In the genomic region with DNA sequence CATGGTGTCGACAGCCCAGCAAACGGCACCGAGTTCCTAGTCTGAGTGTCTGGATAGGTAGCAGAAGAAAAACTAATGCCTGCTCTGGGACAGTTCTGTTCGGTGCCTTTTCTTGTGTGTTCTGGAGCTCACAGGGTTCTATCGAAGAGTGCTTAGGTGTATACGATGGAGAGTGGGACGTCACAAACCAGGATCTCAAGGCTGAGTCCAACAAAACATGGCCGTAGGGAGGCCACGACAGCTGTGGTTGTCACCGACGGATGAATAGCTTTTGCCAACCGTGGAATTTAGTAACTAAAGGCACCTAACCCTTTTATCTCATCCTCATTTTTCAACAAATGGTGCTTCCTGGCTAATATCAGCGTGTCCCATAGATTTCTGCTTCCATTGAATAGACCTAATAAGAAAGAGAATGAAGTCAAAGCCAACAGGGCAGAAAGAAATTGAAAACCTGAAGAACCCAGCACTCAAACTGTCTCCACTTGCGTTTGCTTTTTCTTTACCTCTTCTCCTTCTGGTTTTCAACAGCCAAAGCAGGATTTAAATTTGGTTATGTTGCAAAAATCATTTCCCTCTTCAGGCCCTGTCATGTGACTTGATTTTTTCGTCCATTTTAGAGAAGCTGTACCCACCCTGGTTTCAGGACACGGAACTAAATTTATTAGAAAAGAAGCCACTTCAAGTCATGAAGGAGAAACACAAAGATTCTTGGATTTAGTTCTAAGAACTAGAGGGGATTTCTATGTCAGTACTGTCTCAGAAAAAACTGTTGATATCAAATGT, we compare ENCODE assay signal across 1 cellular context.
TF ChIP-seq lines count a peak whose summit lies in the region.

No MANE protein-coding gene starts in this region.

TF ChIP-seq in K562, 482 proteins besides CTCF, POLR2A, EP300 and RAD21 (continued from another document and continues in another):
- TF ChIP-seq, protein P1, sequence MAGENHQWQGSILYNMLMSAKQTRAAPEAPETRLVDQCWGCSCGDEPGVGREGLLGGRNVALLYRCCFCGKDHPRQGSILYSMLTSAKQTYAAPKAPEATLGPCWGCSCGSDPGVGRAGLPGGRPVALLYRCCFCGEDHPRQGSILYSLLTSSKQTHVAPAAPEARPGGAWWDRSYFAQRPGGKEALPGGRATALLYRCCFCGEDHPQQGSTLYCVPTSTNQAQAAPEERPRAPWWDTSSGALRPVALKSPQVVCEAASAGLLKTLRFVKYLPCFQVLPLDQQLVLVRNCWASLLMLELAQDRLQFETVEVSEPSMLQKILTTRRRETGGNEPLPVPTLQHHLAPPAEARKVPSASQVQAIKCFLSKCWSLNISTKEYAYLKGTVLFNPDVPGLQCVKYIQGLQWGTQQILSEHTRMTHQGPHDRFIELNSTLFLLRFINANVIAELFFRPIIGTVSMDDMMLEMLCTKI (IDR thresholded peaks at IDR 0.05; ENCODE audit: partially characterized antibody), result no peak
- TF ChIP-seq, protein P2, sequence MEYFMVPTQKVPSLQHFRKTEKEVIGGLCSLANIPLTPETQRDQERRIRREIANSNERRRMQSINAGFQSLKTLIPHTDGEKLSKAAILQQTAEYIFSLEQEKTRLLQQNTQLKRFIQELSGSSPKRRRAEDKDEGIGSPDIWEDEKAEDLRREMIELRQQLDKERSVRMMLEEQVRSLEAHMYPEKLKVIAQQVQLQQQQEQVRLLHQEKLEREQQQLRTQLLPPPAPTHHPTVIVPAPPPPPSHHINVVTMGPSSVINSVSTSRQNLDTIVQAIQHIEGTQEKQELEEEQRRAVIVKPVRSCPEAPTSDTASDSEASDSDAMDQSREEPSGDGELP (CRISPR knock-in tag; IDR thresholded peaks at IDR 0.05; ENCODE audit: borderline replicate concordance), result no peak
- TF ChIP-seq PRMT5 (CRISPR knock-in tag; IDR thresholded peaks at IDR 0.05) (peak; percentile 93), GATAD2B (IDR thresholded peaks at IDR 0.05; ENCODE audit: borderline replicate concordance) (no peak), ZSCAN32 (CRISPR knock-in tag; IDR thresholded peaks at IDR 0.05) (0 out of 2 replicates have a peak, but pooled peaks have one; percentile 32), NCOA1 (IDR thresholded peaks at IDR 0.05; ENCODE audit: low read depth) (peak; percentile 13), POU5F1 (IDR thresholded peaks at IDR 0.05; ENCODE audit: borderline replicate concordance, low read depth, low read length, partially characterized antibody) (no peak), GTF2A2 (tag; IDR thresholded peaks at IDR 0.05) (no peak), MTA2 (IDR thresholded peaks at IDR 0.05; ENCODE audit: low read depth) (no peak), ZNF174 (CRISPR knock-in tag; IDR thresholded peaks at IDR 0.05) (no peak), MAZ (CRISPR knock-in tag; conservative IDR thresholded peaks at IDR 0.05 in 1 of 2, IDR thresholded peaks at IDR 0.05 in 1 of 2) (0 out of 4 replicates have a peak, but pooled peaks of 1 of the 2 experiments have one; percentile 5), HDGF (IDR thresholded peaks at IDR 0.05) (no peak), ZNF311 (CRISPR knock-in tag; IDR thresholded peaks at IDR 0.05) (0 out of 2 replicates have a peak, but pooled peaks have one; percentile 53), HEY1 (CRISPR knock-in tag; IDR thresholded peaks at IDR 0.05; ENCODE audit: borderline replicate concordance) (no peak), RNF2 (IDR thresholded peaks at IDR 0.05) (no peak), ZNF354B (CRISPR knock-in tag; IDR thresholded peaks at IDR 0.05) (no peak), BRF1 (IDR thresholded peaks at IDR 0.05; ENCODE audit: borderline replicate concordance, extremely low read depth, insufficient read length) (no peak), BDP1 (IDR thresholded peaks at IDR 0.05; ENCODE audit: insufficient read depth, insufficient read length) (no peak), MTF1 (CRISPR knock-in tag; IDR thresholded peaks at IDR 0.05; ENCODE audit: borderline replicate concordance) (no peak), YY1 (IDR thresholded peaks at IDR 0.05; ENCODE audit: borderline replicate concordance in 1 of 3, control insufficient read depth in 1 of 3, extremely low read depth in 1 of 3, insufficient read depth in 3 of 3, insufficient read length in 1 of 3, insufficient replicate concordance in 2 of 3, low read depth in 1 of 3, low read length in 2 of 3) (peak in 2 of 3 experiments; percentile 23 to 45), POLR2G (IDR thresholded peaks at IDR 0.05; ENCODE audit: low read depth, low read length) (no peak), YBX1 (IDR thresholded peaks at IDR 0.05) (no peak), SIN3A (IDR thresholded peaks at IDR 0.05; ENCODE audit: borderline replicate concordance in 2 of 2, control insufficient read depth in 1 of 2, low read depth in 2 of 2, low read length in 2 of 2) (no peak), TGIF2 (CRISPR knock-in tag; IDR thresholded peaks at IDR 0.05) (0 out of 2 replicates have a peak, but pooled peaks have one; percentile 2), ZNF57 (CRISPR knock-in tag; IDR thresholded peaks at IDR 0.05) (no peak), ZNF212 (CRISPR knock-in tag; IDR thresholded peaks at IDR 0.05) (no peak), KDM1A (IDR thresholded peaks at IDR 0.05) (no peak), ETV6 (IDR thresholded peaks at IDR 0.05; ENCODE audit: borderline replicate concordance in 1 of 2, low read depth in 2 of 2, low read length in 1 of 2) (no peak), ETV6 (CRISPR knock-in tag; IDR thresholded peaks at IDR 0.05; ENCODE audit: borderline replicate concordance) (0 out of 2 replicates have a peak, but pooled peaks have one; percentile 43), EHMT2 (IDR thresholded peaks at IDR 0.05) (peak; percentile 99), ZNF197 (CRISPR knock-in tag; IDR thresholded peaks at IDR 0.05; ENCODE audit: low read depth) (0 out of 2 replicates have a peak, but pooled peaks have one; percentile 79), NR1H2 (CRISPR knock-in tag; IDR thresholded peaks at IDR 0.05) (0 out of 2 replicates have a peak, but pooled peaks have one; percentile 37)
- TF ChIP-seq, protein P3, sequence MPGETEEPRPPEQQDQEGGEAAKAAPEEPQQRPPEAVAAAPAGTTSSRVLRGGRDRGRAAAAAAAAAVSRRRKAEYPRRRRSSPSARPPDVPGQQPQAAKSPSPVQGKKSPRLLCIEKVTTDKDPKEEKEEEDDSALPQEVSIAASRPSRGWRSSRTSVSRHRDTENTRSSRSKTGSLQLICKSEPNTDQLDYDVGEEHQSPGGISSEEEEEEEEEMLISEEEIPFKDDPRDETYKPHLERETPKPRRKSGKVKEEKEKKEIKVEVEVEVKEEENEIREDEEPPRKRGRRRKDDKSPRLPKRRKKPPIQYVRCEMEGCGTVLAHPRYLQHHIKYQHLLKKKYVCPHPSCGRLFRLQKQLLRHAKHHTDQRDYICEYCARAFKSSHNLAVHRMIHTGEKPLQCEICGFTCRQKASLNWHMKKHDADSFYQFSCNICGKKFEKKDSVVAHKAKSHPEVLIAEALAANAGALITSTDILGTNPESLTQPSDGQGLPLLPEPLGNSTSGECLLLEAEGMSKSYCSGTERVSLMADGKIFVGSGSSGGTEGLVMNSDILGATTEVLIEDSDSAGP (CRISPR knock-in tag; IDR thresholded peaks at IDR 0.05), result no peak
- TF ChIP-seq, protein P4, sequence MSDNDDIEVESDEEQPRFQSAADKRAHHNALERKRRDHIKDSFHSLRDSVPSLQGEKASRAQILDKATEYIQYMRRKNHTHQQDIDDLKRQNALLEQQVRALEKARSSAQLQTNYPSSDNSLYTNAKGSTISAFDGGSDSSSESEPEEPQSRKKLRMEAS (CRISPR knock-in tag; IDR thresholded peaks at IDR 0.05), result no peak
- TF ChIP-seq, protein P5, sequence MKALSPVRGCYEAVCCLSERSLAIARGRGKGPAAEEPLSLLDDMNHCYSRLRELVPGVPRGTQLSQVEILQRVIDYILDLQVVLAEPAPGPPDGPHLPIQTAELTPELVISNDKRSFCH (CRISPR knock-in tag; IDR thresholded peaks at IDR 0.05), result no peak
- TF ChIP-seq, protein P5 (tag; IDR thresholded peaks at IDR 0.05), result no peak
- TF ChIP-seq, protein P6, sequence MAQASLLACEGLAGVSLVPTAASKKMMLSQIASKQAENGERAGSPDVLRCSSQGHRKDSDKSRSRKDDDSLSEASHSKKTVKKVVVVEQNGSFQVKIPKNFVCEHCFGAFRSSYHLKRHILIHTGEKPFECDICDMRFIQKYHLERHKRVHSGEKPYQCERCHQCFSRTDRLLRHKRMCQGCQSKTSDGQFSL (CRISPR knock-in tag; IDR thresholded peaks at IDR 0.05), result peak; percentile 38; the same call in 1 of the 2 replicates
- TF ChIP-seq, protein P6 (tag; IDR thresholded peaks at IDR 0.05), result no peak
- TF ChIP-seq, protein P7, sequence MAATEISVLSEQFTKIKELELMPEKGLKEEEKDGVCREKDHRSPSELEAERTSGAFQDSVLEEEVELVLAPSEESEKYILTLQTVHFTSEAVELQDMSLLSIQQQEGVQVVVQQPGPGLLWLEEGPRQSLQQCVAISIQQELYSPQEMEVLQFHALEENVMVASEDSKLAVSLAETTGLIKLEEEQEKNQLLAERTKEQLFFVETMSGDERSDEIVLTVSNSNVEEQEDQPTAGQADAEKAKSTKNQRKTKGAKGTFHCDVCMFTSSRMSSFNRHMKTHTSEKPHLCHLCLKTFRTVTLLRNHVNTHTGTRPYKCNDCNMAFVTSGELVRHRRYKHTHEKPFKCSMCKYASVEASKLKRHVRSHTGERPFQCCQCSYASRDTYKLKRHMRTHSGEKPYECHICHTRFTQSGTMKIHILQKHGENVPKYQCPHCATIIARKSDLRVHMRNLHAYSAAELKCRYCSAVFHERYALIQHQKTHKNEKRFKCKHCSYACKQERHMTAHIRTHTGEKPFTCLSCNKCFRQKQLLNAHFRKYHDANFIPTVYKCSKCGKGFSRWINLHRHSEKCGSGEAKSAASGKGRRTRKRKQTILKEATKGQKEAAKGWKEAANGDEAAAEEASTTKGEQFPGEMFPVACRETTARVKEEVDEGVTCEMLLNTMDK (IDR thresholded peaks at IDR 0.05; ENCODE audit: borderline replicate concordance, insufficient read depth, low read depth, low read length, poor library complexity, severe bottlenecking), result no peak
- TF ChIP-seq, protein P8, sequence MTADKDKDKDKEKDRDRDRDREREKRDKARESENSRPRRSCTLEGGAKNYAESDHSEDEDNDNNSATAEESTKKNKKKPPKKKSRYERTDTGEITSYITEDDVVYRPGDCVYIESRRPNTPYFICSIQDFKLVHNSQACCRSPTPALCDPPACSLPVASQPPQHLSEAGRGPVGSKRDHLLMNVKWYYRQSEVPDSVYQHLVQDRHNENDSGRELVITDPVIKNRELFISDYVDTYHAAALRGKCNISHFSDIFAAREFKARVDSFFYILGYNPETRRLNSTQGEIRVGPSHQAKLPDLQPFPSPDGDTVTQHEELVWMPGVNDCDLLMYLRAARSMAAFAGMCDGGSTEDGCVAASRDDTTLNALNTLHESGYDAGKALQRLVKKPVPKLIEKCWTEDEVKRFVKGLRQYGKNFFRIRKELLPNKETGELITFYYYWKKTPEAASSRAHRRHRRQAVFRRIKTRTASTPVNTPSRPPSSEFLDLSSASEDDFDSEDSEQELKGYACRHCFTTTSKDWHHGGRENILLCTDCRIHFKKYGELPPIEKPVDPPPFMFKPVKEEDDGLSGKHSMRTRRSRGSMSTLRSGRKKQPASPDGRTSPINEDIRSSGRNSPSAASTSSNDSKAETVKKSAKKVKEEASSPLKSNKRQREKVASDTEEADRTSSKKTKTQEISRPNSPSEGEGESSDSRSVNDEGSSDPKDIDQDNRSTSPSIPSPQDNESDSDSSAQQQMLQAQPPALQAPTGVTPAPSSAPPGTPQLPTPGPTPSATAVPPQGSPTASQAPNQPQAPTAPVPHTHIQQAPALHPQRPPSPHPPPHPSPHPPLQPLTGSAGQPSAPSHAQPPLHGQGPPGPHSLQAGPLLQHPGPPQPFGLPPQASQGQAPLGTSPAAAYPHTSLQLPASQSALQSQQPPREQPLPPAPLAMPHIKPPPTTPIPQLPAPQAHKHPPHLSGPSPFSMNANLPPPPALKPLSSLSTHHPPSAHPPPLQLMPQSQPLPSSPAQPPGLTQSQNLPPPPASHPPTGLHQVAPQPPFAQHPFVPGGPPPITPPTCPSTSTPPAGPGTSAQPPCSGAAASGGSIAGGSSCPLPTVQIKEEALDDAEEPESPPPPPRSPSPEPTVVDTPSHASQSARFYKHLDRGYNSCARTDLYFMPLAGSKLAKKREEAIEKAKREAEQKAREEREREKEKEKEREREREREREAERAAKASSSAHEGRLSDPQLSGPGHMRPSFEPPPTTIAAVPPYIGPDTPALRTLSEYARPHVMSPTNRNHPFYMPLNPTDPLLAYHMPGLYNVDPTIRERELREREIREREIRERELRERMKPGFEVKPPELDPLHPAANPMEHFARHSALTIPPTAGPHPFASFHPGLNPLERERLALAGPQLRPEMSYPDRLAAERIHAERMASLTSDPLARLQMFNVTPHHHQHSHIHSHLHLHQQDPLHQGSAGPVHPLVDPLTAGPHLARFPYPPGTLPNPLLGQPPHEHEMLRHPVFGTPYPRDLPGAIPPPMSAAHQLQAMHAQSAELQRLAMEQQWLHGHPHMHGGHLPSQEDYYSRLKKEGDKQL (CRISPR knock-in tag; IDR thresholded peaks at IDR 0.05; ENCODE audit: borderline replicate concordance), result no peak
- TF ChIP-seq, protein P9, sequence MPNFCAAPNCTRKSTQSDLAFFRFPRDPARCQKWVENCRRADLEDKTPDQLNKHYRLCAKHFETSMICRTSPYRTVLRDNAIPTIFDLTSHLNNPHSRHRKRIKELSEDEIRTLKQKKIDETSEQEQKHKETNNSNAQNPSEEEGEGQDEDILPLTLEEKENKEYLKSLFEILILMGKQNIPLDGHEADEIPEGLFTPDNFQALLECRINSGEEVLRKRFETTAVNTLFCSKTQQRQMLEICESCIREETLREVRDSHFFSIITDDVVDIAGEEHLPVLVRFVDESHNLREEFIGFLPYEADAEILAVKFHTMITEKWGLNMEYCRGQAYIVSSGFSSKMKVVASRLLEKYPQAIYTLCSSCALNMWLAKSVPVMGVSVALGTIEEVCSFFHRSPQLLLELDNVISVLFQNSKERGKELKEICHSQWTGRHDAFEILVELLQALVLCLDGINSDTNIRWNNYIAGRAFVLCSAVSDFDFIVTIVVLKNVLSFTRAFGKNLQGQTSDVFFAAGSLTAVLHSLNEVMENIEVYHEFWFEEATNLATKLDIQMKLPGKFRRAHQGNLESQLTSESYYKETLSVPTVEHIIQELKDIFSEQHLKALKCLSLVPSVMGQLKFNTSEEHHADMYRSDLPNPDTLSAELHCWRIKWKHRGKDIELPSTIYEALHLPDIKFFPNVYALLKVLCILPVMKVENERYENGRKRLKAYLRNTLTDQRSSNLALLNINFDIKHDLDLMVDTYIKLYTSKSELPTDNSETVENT (CRISPR knock-in tag; IDR thresholded peaks at IDR 0.05), result no peak
